In genomic region chr9:116208417-116209232, GRCh38 we compare ENCODE assay signal across 15 cellular contexts. TPM values are rescaled to one million over a fixed set of nuclear protein-coding genes. Genes with fewer than 3 reads are reported as not detected.
DNase-seq lines count a peak whose midpoint lies in the region; ATAC-seq and TF ChIP-seq lines count a peak whose summit lies in the region.
"Had no signal": no experiment of that assay in that cellular context is flagged by ENCODE, and none has a peak within 500 bp of the region (broad histone marks: within the 10 kb centered on the region; RNA-seq: fewer than 3 reads in every experiment).

No MANE protein-coding gene starts in this region.

- ATAC-seq in GM18907 (IDR thresholded peaks at IDR 0.05; ENCODE audit: unreplicated experiment), result no peak
- no peak for ATAC-seq in GM18511 (IDR thresholded peaks at IDR 0.05; ENCODE audit: unreplicated experiment)
- ATAC-seq in heart left ventricle, result no peak

- TF ChIP-seq CTCF in BJ (IDR thresholded peaks at IDR 0.05; ENCODE audit: insufficient read depth, low read depth, low read length) (peak; percentile 46), cardiac fibroblast (IDR thresholded peaks at IDR 0.05; ENCODE audit: low read depth, low read length) (peak; percentile 24), heart left ventricle (IDR thresholded peaks at IDR 0.05) (no peak)

- CTCF ChIA-PET in BJ (lab: Yijun Ruan, JAX), result interaction anchor here (0.6 to 1.9 kb wide), 5 partner anchors 133 to 616 kb away, joined by 3 to 10 read pairs (median 4); no protein-coding TSS in a partner anchor

- WGBS in mesodermal cell (ENCODE audit: insufficient coverage in 2 of 2), 2 experiments, result 86 to 93% methylated on average over 3 of the region's 5 CpGs
- 81 to 86% (median 84%) methylated on average over 5 of the region's 5 CpGs for WGBS in heart left ventricle, 4 donors

- H3K36me3 ChIP-seq in BJ (ENCODE audit: control insufficient read depth, insufficient read depth, low read length) (peaks cover 16% of the 10 kb centered on the region), mesodermal cell (ENCODE audit: control insufficient read depth, insufficient read depth, low read length) (peaks cover 69% of the 10 kb centered on the region), heart left ventricle (peaks cover 0 to 14% (median 0%) of the 10 kb centered on the region in 9 donors)

- intact Hi-C loops in heart left ventricle (cut with DNase I), result loop anchor here in 1 of 10 donors (10.0 kb wide), 1 partner anchor 46 kb away; no protein-coding TSS in a partner anchor

- no peak for DNase-seq in BJ (ENCODE audit: low read depth)
- DNase-seq in NCI-H82 (lab: John Stamatoyannopoulos, UW), result peak; percentile 58
- DNase-seq in cardiac fibroblast (ENCODE audit: low read depth in 2 of 2), result peak; percentile 68 to 69
- DNase-seq in NCI-H2227 treated with DMSO at 0.1 percent for 48 hours (lab: John Stamatoyannopoulos, UW), result no peak
- DNase-seq in heart left ventricle, result no peak
- DNase-seq: activated CD8-positive, alpha-beta memory T cell treated with anti-CD3 and anti-CD28 coated beads for 24 hours; activated gamma-delta T cell treated with Interleukin-2 at 50 U/mL for 16 hours; esophagus squamous epithelium; naive B cell; NCI-H1105 treated with DMSO at 0.1 percent for 48 hours; retina; RPMI8226 had no signal

- H3K9me3 ChIP-seq in mesodermal cell (ENCODE audit: control insufficient read depth, low read length), result no peaks in the 10 kb centered on the region
- no peaks in the 10 kb centered on the region for H3K9me3 ChIP-seq in heart left ventricle
- H3K9me3 ChIP-seq: esophagus squamous epithelium had no signal

- peak overlapping the region; percentile 51 for H3K27ac ChIP-seq in mesodermal cell (ENCODE audit: low read depth, low read length, severe bottlenecking)
- H3K27ac ChIP-seq in heart left ventricle, result no peak overlapping the region
- H3K27ac ChIP-seq: esophagus squamous epithelium had no signal

- TF ChIP-seq POLR2A in heart left ventricle (IDR thresholded peaks at IDR 0.05), result no peak

- no peaks in the 10 kb centered on the region for H3K27me3 ChIP-seq in BJ (ENCODE audit: control insufficient read depth, insufficient read depth, low read length)
- H3K27me3 ChIP-seq in heart left ventricle, result no peaks in the 10 kb centered on the region
- H3K27me3 ChIP-seq: esophagus squamous epithelium had no signal

- POLR2A ChIA-PET in BJ (lab: Charles Lee), result no interaction called here

- peaks cover 10% of the 10 kb centered on the region for H3K4me1 ChIP-seq in mesodermal cell (ENCODE audit: control insufficient read depth, insufficient read depth, low read length, poor library complexity, severe bottlenecking)
- H3K4me1 ChIP-seq in heart left ventricle, result no peaks in the 10 kb centered on the region
- H3K4me1 ChIP-seq: esophagus squamous epithelium had no signal

- H3K4me3 ChIP-seq in BJ (ENCODE audit: low read depth, low read length), result no peak overlapping the region
- H3K4me3 ChIP-seq in cardiac fibroblast (replicated peaks in 1 of 2; ENCODE audit: low read depth in 2 of 2, low read length in 2 of 2), result no peak overlapping the region
- H3K4me3 ChIP-seq in mesodermal cell (ENCODE audit: extremely low read depth, insufficient read depth, low read length, poor library complexity, severe bottlenecking), result no peak overlapping the region
- no peak overlapping the region for H3K4me3 ChIP-seq in heart left ventricle
- H3K4me3 ChIP-seq: esophagus squamous epithelium had no signal

RNA-seq across cellular contexts. Expression of gene PAPPA, which starts 55.0 kb away (rescaled TPM):
- polyA plus RNA-seq in BJ (2011; rRNA removed) (34.7 and 39.9 TPM in 2 replicates), heart left ventricle (1 to 10 TPM in 1 of 2 donors, under 1 TPM in 1; 0.23 to 2.5 TPM)
- 90.5 and 100 TPM in 2 replicates for polyA minus RNA-seq in BJ (2011; rRNA and poly(A)+ RNA removed)
- polyA plus RNA-seq in mesodermal cell (2013, experiment 1 of 2), result 30.0 TPM
- 29.3 TPM for polyA plus RNA-seq in mesodermal cell (2013, experiment 2 of 2)
- 1 to 10 TPM in 7 of 9 donors, under 1 TPM in 2; 0.65 to 8.5 (median 2.1) TPM for total RNA-seq in heart left ventricle

Comparison
In these comparisons a context has a peak if more than half of its experiments do, and no peak if none do; other contexts are left out.
1. DNase-seq: peak in NCI-H82 (single experiment) and cardiac fibroblast (2 of 2); none in BJ (single experiment), NCI-H2227 treated with DMSO at 0.1 percent for 48 hours (single experiment) and heart left ventricle (0 of 5).
2. CTCF ChIP-seq: peak in BJ (single experiment) and cardiac fibroblast (single experiment); none in heart left ventricle (0 of 12).
3. RNA of gene PAPPA, which starts 55.0 kb away (polyA plus RNA-seq): 34.7 to 39.9 TPM in BJ; 0.23 to 2.5 TPM in heart left ventricle; every median in the first group is over 10 times any median in the second.